19 cellular contexts compared by ENCODE assay signal in genomic region chr3:126440709-126440995, GRCh38. TPM values are rescaled to one million over a fixed set of nuclear protein-coding genes. Genes with fewer than 3 reads are reported as not detected.
A peak's percentile ranks its signal among the peaks of the same experiment; 100 is the strongest.
DNase-seq lines count a peak whose midpoint lies in the region; ATAC-seq lines count a peak whose summit lies in the region.
"Had no signal": no experiment of that assay in that cellular context is flagged by ENCODE, and none has a peak within 500 bp of the region (broad histone marks: within the 10 kb centered on the region; RNA-seq: fewer than 3 reads in every experiment).

No MANE protein-coding gene starts in this region.

- H3K9me3 Mint-ChIP-seq in activated naive CD8-positive, alpha-beta T cell (ENCODE audit: low read depth) = no peaks in the 10 kb centered on the region
- no peaks in the 10 kb centered on the region for H3K9me3 Mint-ChIP-seq in activated naive CD8-positive, alpha-beta T cell treated with anti-CD3 and anti-CD28 coated beads for 36 hours
- H3K9me3 Mint-ChIP-seq: CD4-positive, alpha-beta memory T cell had no signal

- peaks cover 7% of the 10 kb centered on the region for H3K36me3 Mint-ChIP-seq in activated naive CD8-positive, alpha-beta T cell
- H3K36me3 Mint-ChIP-seq in activated naive CD8-positive, alpha-beta T cell treated with anti-CD3 and anti-CD28 coated beads for 36 hours = peaks cover 8% of the 10 kb centered on the region

- H3K4me3 Mint-ChIP-seq in activated naive CD8-positive, alpha-beta T cell = no peak overlapping the region
- H3K4me3 Mint-ChIP-seq in activated naive CD8-positive, alpha-beta T cell treated with anti-CD3 and anti-CD28 coated beads for 36 hours = no peak overlapping the region
- H3K4me3 Mint-ChIP-seq: CD4-positive, alpha-beta memory T cell had no signal

- no peak overlapping the region for H3K4me3 ChIP-seq in ectodermal cell (ENCODE audit: insufficient read depth, low read depth, low read length)
- H3K4me3 ChIP-seq: GM12878 had no signal

- H3K4me1 Mint-ChIP-seq in activated naive CD8-positive, alpha-beta T cell (ENCODE audit: low read depth) = no peaks in the 10 kb centered on the region
- H3K4me1 Mint-ChIP-seq in activated naive CD8-positive, alpha-beta T cell treated with anti-CD3 and anti-CD28 coated beads for 36 hours = no peaks in the 10 kb centered on the region
- H3K4me1 Mint-ChIP-seq: CD4-positive, alpha-beta memory T cell had no signal

- no peak for ATAC-seq in GM21737 (IDR thresholded peaks at IDR 0.05; ENCODE audit: unreplicated experiment)
- no peak for ATAC-seq in HG02884 (IDR thresholded peaks at IDR 0.05; ENCODE audit: unreplicated experiment)
- ATAC-seq: GM12878 had no signal

- H3K27me3 ChIP-seq in ectodermal cell (ENCODE audit: control insufficient read depth, insufficient read depth, low read length, poor library complexity, severe bottlenecking) = no peaks in the 10 kb centered on the region

- DNase-seq in activated naive CD8-positive, alpha-beta T cell treated with anti-CD3 and anti-CD28 coated beads for 36 hours = no peak
- DNase-seq in posterior vena cava (ENCODE audit: low spot score) (peak; percentile 68), activated gamma-delta T cell (lab: John Stamatoyannopoulos, UW) (no peak)
- DNase-seq in activated CD4-positive, alpha-beta T cell treated with anti-CD3 and anti-CD28 coated beads for 4 hours = no peak
- DNase-seq: CD4-positive, alpha-beta memory T cell; DND-41; KBM-7; NCI-H1417 treated with DMSO at 0.1 percent for 48 hours; NCI-H1930; NCI-H446; NCI-H69 had no signal

- no peaks in the 10 kb centered on the region for H3K27me3 Mint-ChIP-seq in activated naive CD8-positive, alpha-beta T cell
- no peaks in the 10 kb centered on the region for H3K27me3 Mint-ChIP-seq in activated naive CD8-positive, alpha-beta T cell treated with anti-CD3 and anti-CD28 coated beads for 36 hours
- H3K27me3 Mint-ChIP-seq: CD4-positive, alpha-beta memory T cell had no signal

- peak overlapping the region; percentile 8 for H3K27ac Mint-ChIP-seq in activated naive CD8-positive, alpha-beta T cell
- H3K27ac Mint-ChIP-seq in activated naive CD8-positive, alpha-beta T cell treated with anti-CD3 and anti-CD28 coated beads for 36 hours = no peak overlapping the region

- 73 to 75% methylated on average over 9 of the region's 9 CpGs for WGBS in ectodermal cell, 2 experiments

- intact Hi-C loops in posterior vena cava (cut with DNase I) = no loop called here

- H3K9me3 ChIP-seq in ectodermal cell (ENCODE audit: control insufficient read depth, low read length) = no peaks in the 10 kb centered on the region

- no peaks in the 10 kb centered on the region for H3K36me3 ChIP-seq in ectodermal cell (ENCODE audit: control insufficient read depth, insufficient read depth, low read length)

- H3K4me1 ChIP-seq in ectodermal cell (ENCODE audit: control insufficient read depth, insufficient read depth, low read length) = peaks cover 31% of the 10 kb centered on the region

- peak overlapping the region; percentile 8 for H3K27ac ChIP-seq in ectodermal cell (ENCODE audit: insufficient read depth, low read depth, low read length, poor library complexity, severe bottlenecking)

RNA-seq across cellular contexts. Expression of gene ZXDC, which starts 35.0 kb away (rescaled TPM):
- 10 to 100 TPM; 18.7 to 19.3 TPM for total RNA-seq in activated naive CD8-positive, alpha-beta T cell treated with anti-CD3 and anti-CD28 coated beads for 36 hours
- polyA plus RNA-seq in ectodermal cell (2013, experiment 1 of 4) = 18.3 TPM
- 20.6 TPM for polyA plus RNA-seq in ectodermal cell (2013, experiment 2 of 4)
- 16.1 TPM for polyA plus RNA-seq in ectodermal cell (2013, experiment 3 of 4)
- polyA plus RNA-seq in ectodermal cell (2013, experiment 4 of 4) = 18.6 TPM
- total RNA-seq in posterior vena cava = 10 to 100 TPM; 26.8 to 26.9 TPM

RNA-seq across cellular contexts. Expression of gene CFAP100, which starts 45.9 kb away (rescaled TPM):
- total RNA-seq in activated naive CD8-positive, alpha-beta T cell treated with anti-CD3 and anti-CD28 coated beads for 36 hours = not detected
- 2.5 TPM for polyA plus RNA-seq in ectodermal cell (2013, experiment 1 of 4)
- polyA plus RNA-seq in ectodermal cell (2013, experiment 2 of 4) = 3.1 TPM
- polyA plus RNA-seq in ectodermal cell (2013, experiment 3 of 4) = 4.6 TPM
- 4.6 TPM for polyA plus RNA-seq in ectodermal cell (2013, experiment 4 of 4)
- not detected for total RNA-seq in posterior vena cava
- total RNA-seq: A172; CD4-positive, alpha-beta memory T cell; GM12878; OCI-LY7 had no signal
- polyA plus RNA-seq: BJ; CD4-positive, alpha-beta memory T cell had no signal
